ENCODE assay signal across 20 cellular contexts in the genomic region with DNA sequence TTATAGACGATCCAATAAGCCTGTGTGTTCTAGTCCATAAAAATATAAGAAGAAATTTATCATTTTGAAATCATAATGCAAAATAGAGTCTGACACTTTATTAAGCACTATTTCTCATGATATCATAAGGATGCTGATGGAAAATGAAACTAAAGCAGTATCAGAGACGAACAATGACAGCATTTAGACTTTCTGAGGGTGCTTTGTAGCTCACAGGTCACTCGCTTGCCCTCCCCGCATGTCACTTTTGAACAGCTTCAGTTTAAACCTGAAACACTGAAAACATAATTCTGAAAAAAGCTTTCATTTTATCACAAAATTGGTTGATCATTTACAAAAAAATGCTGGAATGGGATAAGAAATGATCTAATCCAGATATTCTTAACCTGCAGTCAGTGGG.
DNase-seq lines count a peak whose midpoint lies in the region; ATAC-seq and TF ChIP-seq lines count a peak whose summit lies in the region.
"Had no signal": no experiment of that assay in that cellular context is flagged by ENCODE, and none has a peak within 500 bp of the region (broad histone marks: within the 10 kb centered on the region; RNA-seq: fewer than 3 reads in every experiment).

No MANE protein-coding gene starts in this region.

- intact Hi-C loops in activated naive CD4-positive, alpha-beta T cell treated with anti-CD3 and anti-CD28 coated beads for 36 hours (cut with micrococcal nuclease) = no loop called here
- intact Hi-C loops in body of pancreas (cut with DNase I) = no loop called here

- no peaks in the 10 kb centered on the region for H3K36me3 Mint-ChIP-seq in activated naive CD4-positive, alpha-beta T cell treated with anti-CD3 and anti-CD28 coated beads for 36 hours (ENCODE audit: low read depth)
- H3K36me3 Mint-ChIP-seq in activated naive CD4-positive, alpha-beta T cell treated with anti-CD3 and anti-CD28 coated beads, Interleukin-2, amount 10 ng/mL, durations not matched to agents 7 days and 5 days = no peaks in the 10 kb centered on the region
- H3K36me3 Mint-ChIP-seq in chondrocyte (ENCODE audit: low read depth) = no peaks in the 10 kb centered on the region
- H3K36me3 Mint-ChIP-seq: activated naive CD8-positive, alpha-beta T cell; neural progenitor cell had no signal

- CTCF ChIA-PET in activated naive CD4-positive, alpha-beta T cell treated with anti-CD3 and anti-CD28 coated beads for 36 hours (lab: Charles Lee) = no interaction called here
- CTCF ChIA-PET in activated naive CD4-positive, alpha-beta T cell treated with anti-CD3 and anti-CD28 coated beads, Interleukin-2, amount 10 ng/mL, durations not matched to agents 7 days and 5 days (lab: Charles Lee) = no interaction called here

- H3K4me1 ChIP-seq in body of pancreas = no peaks in the 10 kb centered on the region
- H3K4me1 ChIP-seq: Caco-2, right lobe of liver had no signal

- no peak for TF ChIP-seq POLR2A in body of pancreas (IDR thresholded peaks at IDR 0.05)

- H3K9me3 Mint-ChIP-seq in activated naive CD4-positive, alpha-beta T cell treated with anti-CD3 and anti-CD28 coated beads for 36 hours = no peaks in the 10 kb centered on the region
- H3K9me3 Mint-ChIP-seq in activated naive CD4-positive, alpha-beta T cell treated with anti-CD3 and anti-CD28 coated beads, Interleukin-2, amount 10 ng/mL, durations not matched to agents 7 days and 5 days = no peaks in the 10 kb centered on the region
- H3K9me3 Mint-ChIP-seq in chondrocyte (ENCODE audit: low read depth) = no peaks in the 10 kb centered on the region
- H3K9me3 Mint-ChIP-seq: GM23338, neural progenitor cell had no signal

- H3K27me3 ChIP-seq in body of pancreas = no peaks in the 10 kb centered on the region
- H3K27me3 ChIP-seq: cardiac muscle cell, neural progenitor cell, right lobe of liver, upper lobe of left lung had no signal

- peaks cover 45% of the 10 kb centered on the region for H3K4me1 Mint-ChIP-seq in activated naive CD4-positive, alpha-beta T cell treated with anti-CD3 and anti-CD28 coated beads for 36 hours (ENCODE audit: low read depth)
- H3K4me1 Mint-ChIP-seq in activated naive CD4-positive, alpha-beta T cell treated with anti-CD3 and anti-CD28 coated beads, Interleukin-2, amount 10 ng/mL, durations not matched to agents 7 days and 5 days = peaks cover 12% of the 10 kb centered on the region
- H3K4me1 Mint-ChIP-seq in chondrocyte (ENCODE audit: low read depth) = peaks cover 51% of the 10 kb centered on the region

- no peaks in the 10 kb centered on the region for H3K27me3 Mint-ChIP-seq in activated naive CD4-positive, alpha-beta T cell treated with anti-CD3 and anti-CD28 coated beads for 36 hours (ENCODE audit: low read depth)
- H3K27me3 Mint-ChIP-seq in activated naive CD4-positive, alpha-beta T cell treated with anti-CD3 and anti-CD28 coated beads, Interleukin-2, amount 10 ng/mL, durations not matched to agents 7 days and 5 days = no peaks in the 10 kb centered on the region
- no peaks in the 10 kb centered on the region for H3K27me3 Mint-ChIP-seq in chondrocyte (ENCODE audit: low read depth)
- H3K27me3 Mint-ChIP-seq: activated naive CD8-positive, alpha-beta T cell had no signal

- no peaks in the 10 kb centered on the region for H3K36me3 ChIP-seq in body of pancreas (replicated peaks in 1 of 2; ENCODE audit: insufficient read depth in 1 of 2, low read depth in 2 of 2)
- H3K36me3 ChIP-seq: cardiac muscle cell, lower lobe of right lung, neural progenitor cell, right lobe of liver, upper lobe of left lung had no signal

- no peak overlapping the region for H3K4me3 Mint-ChIP-seq in activated naive CD4-positive, alpha-beta T cell treated with anti-CD3 and anti-CD28 coated beads for 36 hours
- H3K4me3 Mint-ChIP-seq in activated naive CD4-positive, alpha-beta T cell treated with anti-CD3 and anti-CD28 coated beads, Interleukin-2, amount 10 ng/mL, durations not matched to agents 7 days and 5 days = no peak overlapping the region
- no peak overlapping the region for H3K4me3 Mint-ChIP-seq in chondrocyte (ENCODE audit: unreplicated experiment)
- H3K4me3 Mint-ChIP-seq: activated naive CD8-positive, alpha-beta T cell; GM23338; neural progenitor cell had no signal

- no peak overlapping the region for H3K4me3 ChIP-seq in body of pancreas
- H3K4me3 ChIP-seq: cardiac muscle cell, GM23338, lower lobe of right lung, neural progenitor cell, right lobe of liver, upper lobe of left lung had no signal

- H3K27ac Mint-ChIP-seq in activated naive CD4-positive, alpha-beta T cell treated with anti-CD3 and anti-CD28 coated beads for 36 hours = no peak overlapping the region
- H3K27ac Mint-ChIP-seq in activated naive CD4-positive, alpha-beta T cell treated with anti-CD3 and anti-CD28 coated beads, Interleukin-2, amount 10 ng/mL, durations not matched to agents 7 days and 5 days = no peak overlapping the region
- H3K27ac Mint-ChIP-seq in chondrocyte (ENCODE audit: unreplicated experiment) = peak overlapping the region; percentile 57
- H3K27ac Mint-ChIP-seq: activated naive CD8-positive, alpha-beta T cell; GM23338; neural progenitor cell had no signal

- no peak overlapping the region for H3K27ac ChIP-seq in body of pancreas
- H3K27ac ChIP-seq: cardiac muscle cell, lower lobe of right lung, neural progenitor cell, right lobe of liver, upper lobe of left lung had no signal

- 35 to 42% methylated on average over 4 of the region's 4 CpGs for WGBS in body of pancreas, 2 donors

- no peaks in the 10 kb centered on the region for H3K9me3 ChIP-seq in body of pancreas
- H3K9me3 ChIP-seq: Caco-2, lower lobe of right lung, right lobe of liver, upper lobe of left lung had no signal

- TF ChIP-seq CTCF in chondrocyte (IDR thresholded peaks at IDR 0.05) = no peak
- TF ChIP-seq CTCF in body of pancreas (IDR thresholded peaks at IDR 0.05) = no peak

- peak; percentile 9 for DNase-seq in activated naive CD4-positive, alpha-beta T cell treated with anti-CD3 and anti-CD28 coated beads for 36 hours
- DNase-seq in activated naive CD4-positive, alpha-beta T cell treated with anti-CD3 and anti-CD28 coated beads, Interleukin-2, amount 10 ng/mL, durations not matched to agents 7 days and 5 days = no peak
- DNase-seq in chondrocyte (ENCODE audit: low spot score) (no peak), NCI-H1417 treated with DMSO at 0.1 percent for 48 hours (lab: John Stamatoyannopoulos, UW) (no peak), body of pancreas (no peak), NCI-H1436 treated with DMSO at 0.1 percent for 48 hours (lab: John Stamatoyannopoulos, UW) (no peak), iPS-NIHi11 (ENCODE audit: low spot score) (no peak)
- DNase-seq: Caco-2; KG1; lower lobe of right lung; NCI-H1417; right lobe of liver; stimulated activated CD4-positive, alpha-beta T cell treated with anti-CD3 and anti-CD28 coated beads, Interleukin-2, amount 100 ng/mL, for 48 hours; upper lobe of left lung had no signal

- peak; percentile 38 for ATAC-seq in HG02981 (IDR thresholded peaks at IDR 0.05; ENCODE audit: unreplicated experiment)
- no peak for ATAC-seq in body of pancreas
- ATAC-seq: activated CD4-positive, CD25-positive, alpha-beta regulatory T cell treated with anti-CD3 and anti-CD28 coated beads, Interleukin-2, amount 50 U/mL, for 24 hours; GM23338; lower lobe of right lung; right lobe of liver had no signal
